ENCODE assay signal across 9 cellular contexts in genomic region chr14:65927871-65928270, GRCh38.
DNase-seq lines count a peak whose midpoint lies in the region; ATAC-seq and TF ChIP-seq lines count a peak whose summit lies in the region.
"Had no signal": no experiment of that assay in that cellular context is flagged by ENCODE, and none has a peak within 500 bp of the region (broad histone marks: within the 10 kb centered on the region; RNA-seq: fewer than 3 reads in every experiment).

No MANE protein-coding gene starts in this region.

- no peak overlapping the region for H3K9ac ChIP-seq in neuronal stem cell (ENCODE audit: low read depth, low read length, poor library complexity)
- no peak overlapping the region for H3K9ac ChIP-seq in smooth muscle cell (ENCODE audit: low read depth)

- no peak overlapping the region for H2BK12ac ChIP-seq in neuronal stem cell (ENCODE audit: low read length)

- peak overlapping the region; percentile 54 for H3K4me3 Mint-ChIP-seq in activated T-cell treated with anti-CD3 and anti-CD28 coated beads, Interleukin-2, amount 50 U/mL, for 24 hours

- H3K36me3 ChIP-seq in neuronal stem cell (replicated peaks in 1 of 2; ENCODE audit: control insufficient read depth in 2 of 2, insufficient read depth in 2 of 2, low read length in 2 of 2), result no peaks in the 10 kb centered on the region
- H3K36me3 ChIP-seq in smooth muscle cell (ENCODE audit: low read depth), result no peaks in the 10 kb centered on the region

- ATAC-seq in GM18519 (IDR thresholded peaks at IDR 0.05; ENCODE audit: low FRiP score, unreplicated experiment), result no peak

- WGBS in neuronal stem cell (ENCODE audit: extremely low coverage in 2 of 2, insufficient read length in 2 of 2, insufficient replicate concordance in 1 of 2), 2 donors, result no CpG with 5 or more reads among the region's 10 CpGs
- WGBS in smooth muscle cell (ENCODE audit: low lambda C conversion rate), result 59% methylated on average over 10 of the region's 10 CpGs

- H3K18ac ChIP-seq in neuronal stem cell (ENCODE audit: low read length), result no peak overlapping the region

- peaks cover 42% of the 10 kb centered on the region for H3K4me1 Mint-ChIP-seq in activated T-cell treated with anti-CD3 and anti-CD28 coated beads, Interleukin-2, amount 50 U/mL, for 24 hours (ENCODE audit: low read depth)

- no peak overlapping the region for H4K91ac ChIP-seq in neuronal stem cell (ENCODE audit: low read depth, low read length, poor library complexity)

- TF ChIP-seq CTCF in smooth muscle cell (IDR thresholded peaks at IDR 0.05; ENCODE audit: borderline replicate concordance, insufficient read depth, poor library complexity, severe bottlenecking), result no peak

- no peak overlapping the region for H4K8ac ChIP-seq in neuronal stem cell (ENCODE audit: low read depth, low read length)

- H3K27ac Mint-ChIP-seq in activated T-cell treated with anti-CD3 and anti-CD28 coated beads, Interleukin-2, amount 50 U/mL, for 24 hours, result peak overlapping the region; percentile 76

- no peaks in the 10 kb centered on the region for H3K36me3 Mint-ChIP-seq in activated T-cell treated with anti-CD3 and anti-CD28 coated beads, Interleukin-2, amount 50 U/mL, for 24 hours (ENCODE audit: low read depth)

- H3K4me1 ChIP-seq in neuronal stem cell (ENCODE audit: control insufficient read depth in 2 of 2, insufficient read depth in 1 of 2, low read depth in 1 of 2, low read length in 2 of 2) (peaks cover 0 to 8% of the 10 kb centered on the region in 2 donors), smooth muscle cell (ENCODE audit: low read depth) (peaks cover 7% of the 10 kb centered on the region)

- H2AK5ac ChIP-seq in neuronal stem cell (ENCODE audit: low read depth, low read length), result no peak overlapping the region

- H3K27me3 ChIP-seq in neuronal stem cell (ENCODE audit: control insufficient read depth in 3 of 3, insufficient read depth in 3 of 3, low read depth in 1 of 3, low read length in 3 of 3), result peaks cover 0 to 2% (median 0%) of the 10 kb centered on the region in 3 experiments
- H3K27me3 ChIP-seq in smooth muscle cell (ENCODE audit: low read depth), result peaks cover 26% of the 10 kb centered on the region

- no peak overlapping the region for H3K4ac ChIP-seq in neuronal stem cell (ENCODE audit: low read length)

- H4K20me1 ChIP-seq in smooth muscle cell (ENCODE audit: low read depth), result no peaks in the 10 kb centered on the region

- no peaks in the 10 kb centered on the region for H3F3A ChIP-seq in smooth muscle cell (ENCODE audit: low read depth)

- H3K79me1 ChIP-seq in neuronal stem cell (ENCODE audit: low read depth, low read length), result no peaks in the 10 kb centered on the region

- H3K27ac ChIP-seq in neuronal stem cell (replicated peaks; ENCODE audit: low read length) (no peak overlapping the region), smooth muscle cell (ENCODE audit: low read depth) (no peak overlapping the region)

- H3K79me2 ChIP-seq in smooth muscle cell (ENCODE audit: low read depth), result no peaks in the 10 kb centered on the region

- H3K4me3 ChIP-seq in neuronal stem cell (ENCODE audit: low read length in 2 of 2) (no peak overlapping the region), smooth muscle cell (no peak overlapping the region)

- H2BK5ac ChIP-seq in neuronal stem cell (ENCODE audit: low read length), result no peak overlapping the region

- no peaks in the 10 kb centered on the region for H3K9me3 Mint-ChIP-seq in activated T-cell treated with anti-CD3 and anti-CD28 coated beads, Interleukin-2, amount 50 U/mL, for 24 hours

- no peak overlapping the region for H3K14ac ChIP-seq in neuronal stem cell (ENCODE audit: low read length)

- H2AFZ ChIP-seq in neuronal stem cell (ENCODE audit: low read length) (peak overlapping the region; percentile 21), smooth muscle cell (ENCODE audit: low read depth) (no peak overlapping the region)

- H2BK15ac ChIP-seq in neuronal stem cell (ENCODE audit: low read length), result no peak overlapping the region

- no peak overlapping the region for H2BK120ac ChIP-seq in neuronal stem cell (ENCODE audit: low read depth, low read length)

- H3K4me2 ChIP-seq in neuronal stem cell (ENCODE audit: insufficient read depth, low read length, poor library complexity, severe bottlenecking), result no peak overlapping the region
- no peak overlapping the region for H3K4me2 ChIP-seq in smooth muscle cell

- peak; percentile 75 to 90 (median 90) for DNase-seq in NCI-H1417 (lab: John Stamatoyannopoulos, UW)
- no peak for DNase-seq in NCI-H1417 treated with DMSO at 0.1 percent for 48 hours (lab: John Stamatoyannopoulos, UW)
- peak; percentile 76 for DNase-seq in activated T-cell treated with anti-CD3 and anti-CD28 coated beads, Interleukin-2, amount 50 U/mL, for 24 hours
- no peak for DNase-seq in neuronal stem cell (ENCODE audit: low spot score)
- DNase-seq in SIG-M5 (lab: John Stamatoyannopoulos, UW), result no peak
- DNase-seq in midbrain (lab: John Stamatoyannopoulos, UW), result no peak
- no peak for DNase-seq in smooth muscle cell (lab: John Stamatoyannopoulos, UW; ENCODE audit: unreplicated experiment)
- DNase-seq: nucleus accumbens had no signal

- H3K9me3 ChIP-seq in neuronal stem cell (replicated peaks in 1 of 2; ENCODE audit: control insufficient read depth in 2 of 2, insufficient read depth in 1 of 2, low read depth in 1 of 2, low read length in 2 of 2) (no peaks in the 10 kb centered on the region), smooth muscle cell (replicated peaks; ENCODE audit: low read depth) (no peaks in the 10 kb centered on the region)

- H3K23ac ChIP-seq in neuronal stem cell (ENCODE audit: low read depth, low read length, poor library complexity), result no peak overlapping the region

- no peaks in the 10 kb centered on the region for H3K27me3 Mint-ChIP-seq in activated T-cell treated with anti-CD3 and anti-CD28 coated beads, Interleukin-2, amount 50 U/mL, for 24 hours

Comparison
In these comparisons a context has a peak if more than half of its experiments do, and no peak if none do; other contexts are left out.
1. DNase-seq: peak in NCI-H1417 (3 of 3) and activated T-cell treated with anti-CD3 and anti-CD28 coated beads, Interleukin-2, amount 50 U/mL, for 24 hours (single experiment); none in NCI-H1417 treated with DMSO at 0.1 percent for 48 hours (single experiment), neuronal stem cell (single experiment), SIG-M5 (single experiment), midbrain (single experiment) and smooth muscle cell (single experiment).